8 cellular contexts compared by ENCODE assay signal in genomic region chr14:33564774-33565630, GRCh38.
DNase-seq lines count a peak whose midpoint lies in the region; ATAC-seq, FAIRE-seq and TF ChIP-seq lines count a peak whose summit lies in the region.

No MANE protein-coding gene starts in this region.

- no peak for TF ChIP-seq POLR2A in HepG2 (IDR thresholded peaks at IDR 0.05; ENCODE audit: insufficient read depth in 1 of 2, low read depth in 2 of 2, low read length in 2 of 2)

- no peaks in the 10 kb centered on the region for H3K9me3 ChIP-seq in HepG2 (ENCODE audit: low read length)

- DNase-seq in NCI-H2227 (lab: John Stamatoyannopoulos, UW; ENCODE audit: unreplicated experiment) = peak; percentile 42
- DNase-seq in NCI-H2227 treated with DMSO at 0.1 percent for 48 hours (lab: John Stamatoyannopoulos, UW) = no peak
- peak; percentile 18 for DNase-seq in RKO (ENCODE audit: low spot score)
- DNase-seq in HepG2 (ENCODE audit: low spot score) = peak; percentile 29
- DNase-seq in NCI-H146 (lab: John Stamatoyannopoulos, UW) = no peak
- no peak for DNase-seq in retina
- no peak for DNase-seq in activated naive CD4-positive, alpha-beta T cell treated with Interleukin-2 at 50 U/mL for 16 hours

- no peak overlapping the region for H3K9ac ChIP-seq in HepG2 (ENCODE audit: insufficient read depth, low read depth, low read length)

- TF ChIP-seq EP300 in HepG2 (IDR thresholded peaks at IDR 0.05; ENCODE audit: low read depth in 2 of 2, low read length in 2 of 2) = no peak
- no peak for TF ChIP-seq EP300 in HepG2 (CRISPR knock-in tag; IDR thresholded peaks at IDR 0.05; ENCODE audit: borderline replicate concordance)

- no peak overlapping the region for H2AFZ ChIP-seq in HepG2 (ENCODE audit: low read length)

- no peaks in the 10 kb centered on the region for H3K79me2 ChIP-seq in HepG2 (ENCODE audit: insufficient read depth, low read length)

- in situ Hi-C loops in HepG2 (cut with HindIII; ENCODE audit: extremely low pct_ligation_motif_present, low pct_unique_long_range_greater_than_20kb) = no loop called here

- CTCF ChIA-PET in HepG2 (lab: Yijun Ruan, JAX; ENCODE audit: low intra/inter-chr PET ratio, low total read pairs) = no interaction called here

- FAIRE-seq in HepG2 (lab: Jason Lieb, UNC) = no peak

- TF ChIP-seq CTCF in HepG2 (CRISPR knock-in tag; IDR thresholded peaks at IDR 0.05) = no peak

- 13% methylated on average over 3 of the region's 3 CpGs for WGBS in HepG2 (ENCODE audit: low lambda C conversion rate)

- no peak overlapping the region for H3K27ac ChIP-seq in HepG2 (ENCODE audit: extremely low read length, insufficient read depth, low read length)

- no peaks in the 10 kb centered on the region for H4K20me1 ChIP-seq in HepG2 (ENCODE audit: insufficient read depth, low read length)

- H3K36me3 ChIP-seq in HepG2 (replicated peaks in 1 of 2; ENCODE audit: control insufficient read depth in 1 of 2, insufficient read depth in 2 of 2, low read length in 2 of 2) = no peaks in the 10 kb centered on the region

- no peak overlapping the region for H3K4me2 ChIP-seq in HepG2 (ENCODE audit: low read depth, low read length)

- POLR2A ChIA-PET in HepG2 (lab: Yijun Ruan, JAX) = no interaction called here

- ATAC-seq in HG03354 (IDR thresholded peaks at IDR 0.05; ENCODE audit: poor library complexity, severe bottlenecking, unreplicated experiment) (peak; percentile 98), HepG2 (no peak)

- TF ChIP-seq RAD21 in HepG2 (CRISPR knock-in tag; IDR thresholded peaks at IDR 0.05) = no peak

- H3K27me3 ChIP-seq in HepG2 (ENCODE audit: control insufficient read depth in 1 of 2, insufficient read depth in 2 of 2, low read length in 2 of 2) = 0 out of 5 replicates have a peak, but pooled peaks cover 0 to 4% of the 10 kb centered on the region in 2 experiments

- intact Hi-C loops in HepG2 (cut with micrococcal nuclease; ENCODE audit: unreplicated experiment) = no loop called here

- BruUV-seq in HepG2 (replicated peaks; lab: Mats Ljungman, UMichigan) = no TSS peak

- peaks cover 9% of the 10 kb centered on the region for H3K4me1 ChIP-seq in HepG2 (ENCODE audit: insufficient read depth, low read length)

- H3K4me3 ChIP-seq in HepG2 (replicated peaks in 1 of 3; ENCODE audit: insufficient read depth in 1 of 3, low read depth in 2 of 3, low read length in 3 of 3) = no peak overlapping the region

TF ChIP-seq in HepG2, 621 proteins besides CTCF, POLR2A, EP300 and RAD21:
- TF ChIP-seq LCORL (IDR thresholded peaks at IDR 0.05) (no peak), LCORL (CRISPR knock-in tag; IDR thresholded peaks at IDR 0.05) (no peak), ZSCAN21 (CRISPR knock-in tag; IDR thresholded peaks at IDR 0.05; ENCODE audit: borderline replicate concordance) (no peak), HMGXB4 (CRISPR knock-in tag; IDR thresholded peaks at IDR 0.05; ENCODE audit: borderline replicate concordance in 1 of 2, low read depth in 1 of 2) (no peak), RFX1 (IDR thresholded peaks at IDR 0.05) (no peak), KLF15 (CRISPR knock-in tag; IDR thresholded peaks at IDR 0.05; ENCODE audit: borderline replicate concordance) (no peak), PHF8 (CRISPR knock-in tag; IDR thresholded peaks at IDR 0.05) (no peak), NFYC (CRISPR knock-in tag; IDR thresholded peaks at IDR 0.05) (no peak), JDP2 (CRISPR knock-in tag; IDR thresholded peaks at IDR 0.05; ENCODE audit: borderline replicate concordance) (no peak), ZNF724P (CRISPR knock-in tag; IDR thresholded peaks at IDR 0.05; ENCODE audit: borderline replicate concordance) (no peak), ZNF768 (CRISPR knock-in tag; IDR thresholded peaks at IDR 0.05) (no peak), MNT (IDR thresholded peaks at IDR 0.05) (no peak), NCOR1 (IDR thresholded peaks at IDR 0.05; ENCODE audit: borderline replicate concordance, low read length) (no peak), ARHGAP35 (CRISPR knock-in tag; IDR thresholded peaks at IDR 0.05; ENCODE audit: borderline replicate concordance) (no peak), ZNF800 (CRISPR knock-in tag; IDR thresholded peaks at IDR 0.05) (no peak)

Comparison
In these comparisons a context has a peak if more than half of its experiments do, and no peak if none do; other contexts are left out.
1. DNase-seq: peak in NCI-H2227 (single experiment), RKO (single experiment) and HepG2 (single experiment); none in NCI-H2227 treated with DMSO at 0.1 percent for 48 hours (single experiment), NCI-H146 (single experiment), retina (single experiment) and activated naive CD4-positive, alpha-beta T cell treated with Interleukin-2 at 50 U/mL for 16 hours (single experiment).